In genomic region chr13:91031508-91031907, GRCh38 we compare ENCODE assay signal across 18 cellular contexts.
DNase-seq lines count a peak whose midpoint lies in the region; ATAC-seq, FAIRE-seq and TF ChIP-seq lines count a peak whose summit lies in the region.
"Had no signal": no experiment of that assay in that cellular context is flagged by ENCODE, and none has a peak within 500 bp of the region (broad histone marks: within the 10 kb centered on the region; RNA-seq: fewer than 3 reads in every experiment).

No MANE protein-coding gene starts in this region.

- H3K4me3 ChIP-seq in HepG2 (replicated peaks in 1 of 3; ENCODE audit: insufficient read depth in 1 of 3, low read depth in 2 of 3, low read length in 3 of 3) (no peak overlapping the region), right lobe of liver (no peak overlapping the region), NB4 (ENCODE audit: low read depth, low read length) (no peak overlapping the region)

- H3K27ac Mint-ChIP-seq in chondrocyte (ENCODE audit: unreplicated experiment) = no peak overlapping the region
- H3K27ac Mint-ChIP-seq: CD4-positive, alpha-beta T cell had no signal

- H3K36me3 ChIP-seq in HepG2 (replicated peaks in 1 of 2; ENCODE audit: control insufficient read depth in 1 of 2, insufficient read depth in 2 of 2, low read length in 2 of 2) = no peaks in the 10 kb centered on the region
- H3K36me3 ChIP-seq in right lobe of liver = no peaks in the 10 kb centered on the region

- intact Hi-C loops in HepG2 (cut with micrococcal nuclease; ENCODE audit: unreplicated experiment) = no loop called here
- intact Hi-C loops in right lobe of liver (cut with DNase I) = no loop called here

- no peaks in the 10 kb centered on the region for H3K9me3 ChIP-seq in HepG2 (ENCODE audit: low read length)
- H3K9me3 ChIP-seq in right lobe of liver = no peaks in the 10 kb centered on the region

- H3K4me1 Mint-ChIP-seq in chondrocyte (ENCODE audit: low read depth) = no peaks in the 10 kb centered on the region

- no peak for FAIRE-seq in HepG2 (lab: Jason Lieb, UNC)
- FAIRE-seq: D721Med had no signal

- ATAC-seq in HepG2 = peak; percentile 73
- no peak for ATAC-seq in right lobe of liver
- ATAC-seq: Panc1 had no signal

- TF ChIP-seq RAD21 in HepG2 (CRISPR knock-in tag; IDR thresholded peaks at IDR 0.05) = no peak

- H3K27me3 Mint-ChIP-seq in chondrocyte (ENCODE audit: low read depth) = peaks cover 4% of the 10 kb centered on the region
- H3K27me3 Mint-ChIP-seq: CD4-positive, alpha-beta T cell had no signal

- H3K36me3 Mint-ChIP-seq in chondrocyte (ENCODE audit: low read depth) = no peaks in the 10 kb centered on the region

- H3K27ac ChIP-seq in HepG2 (ENCODE audit: extremely low read length, insufficient read depth, low read length) (no peak overlapping the region), right lobe of liver (no peak overlapping the region), RWPE1 (no peak overlapping the region)

- no peak for TF ChIP-seq POLR2A in HepG2 (IDR thresholded peaks at IDR 0.05; ENCODE audit: insufficient read depth in 1 of 2, low read depth in 2 of 2, low read length in 2 of 2)
- no peak for TF ChIP-seq POLR2A in right lobe of liver (IDR thresholded peaks at IDR 0.05)
- no peak for TF ChIP-seq POLR2A in NB4 (IDR thresholded peaks at IDR 0.05; ENCODE audit: extremely low read depth, insufficient read length)

- H3K27me3 ChIP-seq in HepG2 (ENCODE audit: control insufficient read depth in 1 of 2, insufficient read depth in 2 of 2, low read length in 2 of 2) = no peaks in the 10 kb centered on the region
- no peaks in the 10 kb centered on the region for H3K27me3 ChIP-seq in right lobe of liver

- H3K4me1 ChIP-seq in HepG2 (ENCODE audit: insufficient read depth, low read length) (no peaks in the 10 kb centered on the region), right lobe of liver (no peaks in the 10 kb centered on the region)

- H3K9ac ChIP-seq in HepG2 (ENCODE audit: insufficient read depth, low read depth, low read length) = no peak overlapping the region

- no peak for DNase-seq in HepG2 (ENCODE audit: low spot score)
- no peak for DNase-seq in right lobe of liver
- peak; percentile 16 for DNase-seq in NB4 (ENCODE audit: low read depth)
- no peak for DNase-seq in chondrocyte (ENCODE audit: low spot score)
- no peak for DNase-seq in RWPE1 (ENCODE audit: low spot score)
- DNase-seq in T-helper 2 cell = no peak
- no peak for DNase-seq in middle frontal gyrus (ENCODE audit: extremely low spot score, low spot score)
- no peak for DNase-seq in NCI-H1930 (lab: John Stamatoyannopoulos, UW)
- DNase-seq: ACHN; CD4-positive, alpha-beta T cell; H7; IMR-90; NCI-H1092 treated with DMSO at 0.1 percent for 48 hours; NCI-H1694 treated with DMSO at 0.1 percent for 48 hours; NCI-H69; SHP77 treated with DMSO at 0.1 percent for 48 hours had no signal

- H3K79me2 ChIP-seq in HepG2 (ENCODE audit: insufficient read depth, low read length) = no peaks in the 10 kb centered on the region

- POLR2A ChIA-PET in HepG2 (lab: Yijun Ruan, JAX) = no interaction called here
- POLR2A ChIA-PET in RWPE1 (lab: Yijun Ruan, JAX; ENCODE audit: low non-redundant PET) = no interaction called here

- BruUV-seq in HepG2 (replicated peaks; lab: Mats Ljungman, UMichigan) = no TSS peak

- no peak overlapping the region for H3K4me2 ChIP-seq in HepG2 (ENCODE audit: low read depth, low read length)

- in situ Hi-C loops in HepG2 (cut with HindIII; ENCODE audit: extremely low pct_ligation_motif_present, low pct_unique_long_range_greater_than_20kb) = no loop called here

- CTCF ChIA-PET in HepG2 (lab: Yijun Ruan, JAX; ENCODE audit: low intra/inter-chr PET ratio, low total read pairs) (no interaction called here), RWPE1 (lab: Yijun Ruan, JAX) (no interaction called here)

- H3K9me3 Mint-ChIP-seq in chondrocyte (ENCODE audit: low read depth) = peaks cover 5% of the 10 kb centered on the region

- TF ChIP-seq CTCF in HepG2 (CRISPR knock-in tag; IDR thresholded peaks at IDR 0.05) = no peak
- TF ChIP-seq CTCF in right lobe of liver (IDR thresholded peaks at IDR 0.05) = no peak
- TF ChIP-seq CTCF in NB4 (IDR thresholded peaks at IDR 0.05; ENCODE audit: low read depth, low read length) = no peak
- peak; percentile 8 for TF ChIP-seq CTCF in chondrocyte (IDR thresholded peaks at IDR 0.05)
- no peak for TF ChIP-seq CTCF in RWPE1 (conservative IDR thresholded peaks at IDR 0.05; ENCODE audit: low read depth)

- H2AFZ ChIP-seq in HepG2 (ENCODE audit: low read length) = no peak overlapping the region

- no peaks in the 10 kb centered on the region for H4K20me1 ChIP-seq in HepG2 (ENCODE audit: insufficient read depth, low read length)

- 10% methylated on average over 3 of the region's 3 CpGs for WGBS in HepG2 (ENCODE audit: low lambda C conversion rate)
- WGBS in right lobe of liver (ENCODE audit: insufficient coverage, low coverage, low lambda C conversion rate, missing lambda C conversion rate) = 58% methylated on average over 3 of the region's 3 CpGs

- no peak for TF ChIP-seq EP300 in HepG2 (IDR thresholded peaks at IDR 0.05; ENCODE audit: low read depth in 2 of 2, low read length in 2 of 2)
- TF ChIP-seq EP300 in HepG2 (CRISPR knock-in tag; IDR thresholded peaks at IDR 0.05; ENCODE audit: borderline replicate concordance) = no peak

- no peak overlapping the region for H3K4me3 Mint-ChIP-seq in chondrocyte (ENCODE audit: unreplicated experiment)
- H3K4me3 Mint-ChIP-seq: CD4-positive, alpha-beta T cell had no signal

TF ChIP-seq in HepG2, 621 proteins besides CTCF, POLR2A, EP300 and RAD21:
- TF ChIP-seq REXO4 (CRISPR knock-in tag; IDR thresholded peaks at IDR 0.05; ENCODE audit: borderline replicate concordance) = no peak
- TF ChIP-seq, protein P1, sequence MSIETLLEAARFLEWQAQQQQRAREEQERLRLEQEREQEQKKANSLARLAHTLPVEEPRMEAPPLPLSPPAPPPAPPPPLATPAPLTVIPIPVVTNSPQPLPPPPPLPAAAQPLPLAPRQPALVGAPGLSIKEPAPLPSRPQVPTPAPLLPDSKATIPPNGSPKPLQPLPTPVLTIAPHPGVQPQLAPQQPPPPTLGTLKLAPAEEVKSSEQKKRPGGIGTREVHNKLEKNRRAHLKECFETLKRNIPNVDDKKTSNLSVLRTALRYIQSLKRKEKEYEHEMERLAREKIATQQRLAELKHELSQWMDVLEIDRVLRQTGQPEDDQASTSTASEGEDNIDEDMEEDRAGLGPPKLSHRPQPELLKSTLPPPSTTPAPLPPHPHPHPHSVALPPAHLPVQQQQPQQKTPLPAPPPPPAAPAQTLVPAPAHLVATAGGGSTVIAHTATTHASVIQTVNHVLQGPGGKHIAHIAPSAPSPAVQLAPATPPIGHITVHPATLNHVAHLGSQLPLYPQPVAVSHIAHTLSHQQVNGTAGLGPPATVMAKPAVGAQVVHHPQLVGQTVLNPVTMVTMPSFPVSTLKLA (IDR thresholded peaks at IDR 0.05) = 0 out of 2 replicates have a peak, but pooled peaks have one; percentile 6
